ENCODE assay signal across 8 cellular contexts in the genomic region with DNA sequence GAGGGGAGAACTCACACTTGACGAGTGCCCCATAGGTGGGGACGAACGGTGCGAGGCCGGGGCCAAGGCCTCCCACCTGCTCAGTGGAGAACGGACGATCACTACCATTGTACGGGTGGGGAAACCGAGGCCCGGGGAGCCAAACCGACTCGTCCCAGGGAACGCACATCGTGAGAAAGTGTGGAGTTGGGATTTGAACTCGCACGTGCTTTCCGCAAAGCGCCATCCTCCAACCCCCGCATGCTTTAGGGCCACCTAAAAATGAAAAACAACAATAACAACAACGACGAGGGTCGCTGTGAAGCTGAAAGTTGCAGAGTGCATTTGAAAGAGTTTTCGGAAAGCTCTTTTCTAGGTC. TPM values are rescaled to one million over a fixed set of nuclear protein-coding genes. Genes with fewer than 3 reads are reported as not detected.
A peak's percentile ranks its signal among the peaks of the same experiment; 100 is the strongest.
DNase-seq lines count a peak whose midpoint lies in the region; ATAC-seq and TF ChIP-seq lines count a peak whose summit lies in the region.

No MANE protein-coding gene starts in this region.

- H3K27ac ChIP-seq in VCaP (peak overlapping the region; percentile 80; the same call in 1 of the 2 replicates), prostate gland (peak overlapping the region; percentile 75 to 83)

- H3K4me1 ChIP-seq in prostate gland (replicated peaks): peaks cover 4% of the 10 kb centered on the region

- in situ Hi-C loops in ACHN (cut with HindIII; ENCODE audit: low pct_ligation_motif_present, low pct_unique_long_range_greater_than_20kb, low sequenced_read_pairs): no loop called here

- no peak for TF ChIP-seq POLR2A in prostate gland (IDR thresholded peaks at IDR 0.05)

- peak overlapping the region; percentile 67 for H3K4me3 ChIP-seq in GM12864 (ENCODE audit: low read depth, low read length)
- H3K4me3 ChIP-seq in fibroblast of mammary gland (ENCODE audit: control insufficient read depth, low read depth, low read length): peak overlapping the region; percentile 93
- peak overlapping the region; percentile 78 to 92 for H3K4me3 ChIP-seq in prostate gland

- no peak for DNase-seq in GM12864 (ENCODE audit: low read depth)
- DNase-seq in fibroblast of mammary gland (ENCODE audit: low read depth): no peak
- DNase-seq in prostate gland (ENCODE audit: low spot score): no peak
- no peak for DNase-seq in ACHN
- DNase-seq in CD1c-positive myeloid dendritic cell (ENCODE audit: extremely low spot score): no peak

- intact Hi-C loops in prostate gland (cut with DNase I): no loop called here

- no peak for ATAC-seq in GM21737 (IDR thresholded peaks at IDR 0.05; ENCODE audit: unreplicated experiment)
- no peak for ATAC-seq in GM19452 (IDR thresholded peaks at IDR 0.05; ENCODE audit: unreplicated experiment)

- no peaks in the 10 kb centered on the region for H3K9me3 ChIP-seq in prostate gland

- 2% methylated on average over 23 of the region's 23 CpGs for WGBS in prostate gland

- no peaks in the 10 kb centered on the region for H3K36me3 ChIP-seq in prostate gland

- TF ChIP-seq CTCF in GM12864 (IDR thresholded peaks at IDR 0.05; ENCODE audit: low read depth, low read length, missing control alignments): no peak
- TF ChIP-seq CTCF in VCaP (conservative IDR thresholded peaks at IDR 0.05): no peak
- TF ChIP-seq CTCF in fibroblast of mammary gland (conservative IDR thresholded peaks at IDR 0.05; ENCODE audit: control insufficient read depth, insufficient read depth, low read depth, low read length): no peak
- TF ChIP-seq CTCF in prostate gland (IDR thresholded peaks at IDR 0.05): no peak

- H3K27me3 ChIP-seq in prostate gland (replicated peaks; ENCODE audit: insufficient read depth): no peaks in the 10 kb centered on the region

RNA-seq across cellular contexts. Expression of a gene that starts 0.5 kb away (rescaled TPM):
- total RNA-seq in prostate gland: 10 to 100 TPM; 57.1 to 65.6 TPM

RNA-seq across cellular contexts. Expression of a gene that starts 6.4 kb away (rescaled TPM):
- under 1 TPM in 1 of 2 donors, not detected in 1; 0.59 TPM for total RNA-seq in prostate gland

RNA-seq across cellular contexts. Expression of a gene that starts 23.4 kb away (rescaled TPM):
- 1,000 to 10,000 TPM; 1,179 to 1,248 TPM for total RNA-seq in prostate gland

RNA-seq across cellular contexts. Expression of a gene that starts 38.6 kb away (rescaled TPM):
- total RNA-seq in prostate gland: 1 to 10 TPM in 1 of 2 donors, not detected in 1; 9.6 TPM

RNA-seq across cellular contexts. Expression of a gene that starts 39.0 kb away (rescaled TPM):
- total RNA-seq in prostate gland: 1 to 10 TPM in 1 of 2 donors, not detected in 1; 6.6 TPM
